Comparison of ENCODE assay signal across 18 cellular contexts in the genomic region with DNA sequence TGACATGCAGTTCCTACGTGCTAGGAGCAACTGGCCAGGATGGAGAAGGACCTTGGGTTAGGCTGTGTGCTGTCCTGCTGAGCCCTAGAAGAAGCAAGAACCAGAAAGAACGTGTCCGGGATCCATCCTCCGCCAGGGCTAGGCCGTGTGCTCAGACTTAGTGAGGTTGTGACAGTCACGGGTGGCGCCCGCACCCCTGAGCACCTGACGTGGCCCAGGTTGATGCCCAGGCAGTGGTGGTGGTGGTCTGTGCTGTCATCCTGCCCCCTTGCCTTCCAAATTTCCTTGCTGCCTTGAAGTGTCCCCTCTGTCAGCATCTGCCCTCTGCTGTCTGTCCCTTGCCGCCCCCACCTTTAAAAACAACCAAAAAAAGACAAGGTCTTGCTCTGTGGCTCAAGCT. TPM values are rescaled to one million over a fixed set of nuclear protein-coding genes. Genes with fewer than 3 reads are reported as not detected.
A peak's percentile ranks its signal among the peaks of the same experiment; 100 is the strongest.
DNase-seq lines count a peak whose midpoint lies in the region; ATAC-seq and TF ChIP-seq lines count a peak whose summit lies in the region.
"Had no signal": no experiment of that assay in that cellular context is flagged by ENCODE, and none has a peak within 500 bp of the region (broad histone marks: within the 10 kb centered on the region; RNA-seq: fewer than 3 reads in every experiment).

No MANE protein-coding gene starts in this region.

- POLR2A ChIA-PET in IMR-90 (lab: Charles Lee; ENCODE audit: unreplicated experiment): no interaction called here

- H4K91ac ChIP-seq in IMR-90 (ENCODE audit: insufficient read depth, low read depth, low read length): no peak overlapping the region; the same call in 1 of the 2 replicates

- H2BK5ac ChIP-seq in IMR-90 (ENCODE audit: low read depth, low read length, poor library complexity, severe bottlenecking): no peak overlapping the region

- CTCF ChIA-PET in IMR-90 (lab: Yijun Ruan, JAX): interaction anchor here (0.6 to 1.3 kb wide), 2 partner anchors 56 to 436 kb away, joined by 3 read pairs; no protein-coding TSS in a partner anchor

- dilution Hi-C loops in IMR-90 (cut with HindIII; ENCODE audit: low sequenced_read_pairs, unreplicated experiment): no loop called here

- H3K4me1 ChIP-seq in BLaER1 (peaks cover 69% of the 10 kb centered on the region), IMR-90 (ENCODE audit: control insufficient read depth, insufficient read depth, low read length) (peaks cover 13% of the 10 kb centered on the region)

- in situ Hi-C loops in IMR-90 (cut with MboI; ENCODE audit: low sequenced_read_pairs): no loop called here

- H3K9ac ChIP-seq in BLaER1 (peak overlapping the region; percentile 77; the same call in 1 of the 2 replicates), IMR-90 (ENCODE audit: low read depth, low read length) (no peak overlapping the region), neural cell (ENCODE audit: low read length) (peak overlapping the region; percentile 63)

- H3K14ac ChIP-seq in IMR-90 (replicated peaks; ENCODE audit: low read depth, low read length): no peak overlapping the region

- no peak overlapping the region for H3K4me3 Mint-ChIP-seq in central memory CD8-positive, alpha-beta T cell
- H3K4me3 Mint-ChIP-seq in stimulated activated memory B cell treated with anti-CD40 and anti-IgM and Interleukin-4, amounts not matched to agents 10 μg/mL and 1 μg/mL and 100 μg/mL, for 72 hours: no peak overlapping the region
- H3K4me3 Mint-ChIP-seq: activated naive CD4-positive, alpha-beta T cell treated with anti-CD3 and anti-CD28 coated beads, Interleukin-2, amount 10 ng/mL, durations not matched to agents 7 days and 5 days had no signal

- no peak for ATAC-seq in IMR-90 (ENCODE audit: low read depth)
- ATAC-seq in central memory CD8-positive, alpha-beta T cell (replicated peaks; ENCODE audit: extremely low read depth, poor library complexity, severe bottlenecking): no peak
- no peak for ATAC-seq in left colon
- no peak for ATAC-seq in stimulated activated memory B cell treated with anti-CD40 and anti-IgM and Interleukin-4, amounts not matched to agents 10 μg/mL and 1 μg/mL and 100 μg/mL, for 72 hours
- ATAC-seq: stimulated activated naive CD8-positive, alpha-beta T cell treated with anti-CD3 and anti-CD28 coated beads, Interleukin-15, amount 100 ng/mL, for 72 hours had no signal

- no peak overlapping the region for H3K4me3 ChIP-seq in BLaER1
- no peak overlapping the region for H3K4me3 ChIP-seq in IMR-90 (ENCODE audit: insufficient read depth, low read depth, low read length)
- peak overlapping the region; percentile 60 for H3K4me3 ChIP-seq in neural cell (ENCODE audit: low read length)
- H3K4me3 ChIP-seq: prostate gland, vagina had no signal

- H3K27ac ChIP-seq in BLaER1 (peak overlapping the region; percentile 87), IMR-90 (ENCODE audit: insufficient read depth, low read length) (no peak overlapping the region), neural cell (ENCODE audit: low read length) (peak overlapping the region; percentile 78)
- H3K27ac ChIP-seq: brain microvascular endothelial cell, vagina had no signal

- H2AK9ac ChIP-seq in IMR-90 (replicated peaks; ENCODE audit: low read depth, low read length, poor library complexity): peak overlapping the region; percentile 31

- H4K8ac ChIP-seq in IMR-90 (ENCODE audit: low read depth in 2 of 2, low read length in 2 of 2): no peak overlapping the region

- no peaks in the 10 kb centered on the region for H3K9me3 Mint-ChIP-seq in central memory CD8-positive, alpha-beta T cell
- H3K9me3 Mint-ChIP-seq in stimulated activated memory B cell treated with anti-CD40 and anti-IgM and Interleukin-4, amounts not matched to agents 10 μg/mL and 1 μg/mL and 100 μg/mL, for 72 hours: no peaks in the 10 kb centered on the region
- H3K9me3 Mint-ChIP-seq: activated naive CD4-positive, alpha-beta T cell treated with anti-CD3 and anti-CD28 coated beads, Interleukin-2, amount 10 ng/mL, durations not matched to agents 7 days and 5 days; stimulated activated naive CD8-positive, alpha-beta T cell treated with anti-CD3 and anti-CD28 coated beads, Interleukin-15, amount 100 ng/mL, for 72 hours had no signal

- no peak for TF ChIP-seq POLR2A in IMR-90 (IDR thresholded peaks at IDR 0.05; ENCODE audit: low read depth, low read length)

- H3K27me3 ChIP-seq in BLaER1 (no peaks in the 10 kb centered on the region), IMR-90 (ENCODE audit: control insufficient read depth, insufficient read depth, low read length) (no peaks in the 10 kb centered on the region), neural cell (ENCODE audit: insufficient read depth, low read depth, low read length) (no peaks in the 10 kb centered on the region)
- H3K27me3 ChIP-seq: vagina had no signal

- H2BK120ac ChIP-seq in IMR-90 (ENCODE audit: low read depth, low read length): no peak overlapping the region

- 82% methylated on average over 5 of the region's 10 CpGs; no CpG with 5 or more reads in 1 of the 2 experiments for WGBS in IMR-90 (ENCODE audit: extremely low coverage in 2 of 2, insufficient read length in 1 of 2), 2 experiments

- peaks cover 42% of the 10 kb centered on the region for H3K4me1 Mint-ChIP-seq in central memory CD8-positive, alpha-beta T cell
- H3K4me1 Mint-ChIP-seq in stimulated activated memory B cell treated with anti-CD40 and anti-IgM and Interleukin-4, amounts not matched to agents 10 μg/mL and 1 μg/mL and 100 μg/mL, for 72 hours: peaks cover 55% of the 10 kb centered on the region

- H3K23ac ChIP-seq in IMR-90 (ENCODE audit: low read depth, low read length): no peak overlapping the region

- H4K5ac ChIP-seq in IMR-90 (ENCODE audit: low read depth, low read length): no peak overlapping the region

- peak overlapping the region; percentile 10 for H2AFZ ChIP-seq in IMR-90 (replicated peaks; ENCODE audit: low read length, poor library complexity)
- no peak overlapping the region for H2AFZ ChIP-seq in neural cell (ENCODE audit: low read depth, low read length)

- H3K36me3 ChIP-seq in BLaER1 (no peaks in the 10 kb centered on the region), IMR-90 (ENCODE audit: control insufficient read depth, insufficient read depth, low read length) (no peaks in the 10 kb centered on the region), neural cell (ENCODE audit: insufficient read depth, low read length) (no peaks in the 10 kb centered on the region)
- H3K36me3 ChIP-seq: brain microvascular endothelial cell, prostate gland, vagina had no signal

- H2BK20ac ChIP-seq in IMR-90 (ENCODE audit: low read depth, low read length): no peak overlapping the region

- H3K79me1 ChIP-seq in IMR-90 (ENCODE audit: low read depth in 1 of 2, low read length in 2 of 2): peaks cover 16 to 50% of the 10 kb centered on the region in 2 experiments; a peak in 3 of 4 replicates

- no peak for DNase-seq in IMR-90
- DNase-seq in central memory CD8-positive, alpha-beta T cell (ENCODE audit: low spot score in 2 of 2): no peak
- no peak for DNase-seq in GM20000 (ENCODE audit: low spot score)
- no peak for DNase-seq in 8988T
- DNase-seq in left colon: no peak
- DNase-seq: activated CD4-positive, alpha-beta T cell treated with anti-CD3 and anti-CD28 coated beads, Interleukin-2, amount 50 U/mL, for 4 hours; activated CD4-positive, CD25-positive, alpha-beta regulatory T cell; activated naive CD4-positive, alpha-beta T cell treated with anti-CD3 and anti-CD28 coated beads, Interleukin-2, amount 10 ng/mL, durations not matched to agents 7 days and 5 days; brain microvascular endothelial cell; NCI-H226; stimulated activated CD4-positive, alpha-beta T cell treated with anti-CD3 and anti-CD28 coated beads, Interleukin-15, amount 100 ng/mL, for 24 hours; stimulated activated naive CD8-positive, alpha-beta T cell treated with anti-CD3 and anti-CD28 coated beads, Interleukin-15, amount 100 ng/mL, for 72 hours; T-helper 1 cell had no signal

- no peak overlapping the region for H3K18ac ChIP-seq in IMR-90 (ENCODE audit: low read depth, low read length)

- H3K56ac ChIP-seq in IMR-90 (ENCODE audit: extremely low read depth, insufficient read depth, low read length): no peak overlapping the region

- no peaks in the 10 kb centered on the region for H3F3A ChIP-seq in neural cell (ENCODE audit: insufficient read depth, low read length, poor library complexity, severe bottlenecking)

- peaks cover 6% of the 10 kb centered on the region for H3K36me3 Mint-ChIP-seq in central memory CD8-positive, alpha-beta T cell (ENCODE audit: insufficient read depth)
- H3K36me3 Mint-ChIP-seq in stimulated activated memory B cell treated with anti-CD40 and anti-IgM and Interleukin-4, amounts not matched to agents 10 μg/mL and 1 μg/mL and 100 μg/mL, for 72 hours: no peaks in the 10 kb centered on the region
- H3K36me3 Mint-ChIP-seq: activated naive CD4-positive, alpha-beta T cell treated with anti-CD3 and anti-CD28 coated beads, Interleukin-2, amount 10 ng/mL, durations not matched to agents 7 days and 5 days had no signal

- peaks cover 3% of the 10 kb centered on the region; the same call in 1 of the 2 replicates for H3K9me1 ChIP-seq in IMR-90 (ENCODE audit: insufficient read depth, low read length)

- H3K4ac ChIP-seq in IMR-90 (ENCODE audit: low read depth, low read length): peak overlapping the region; percentile 21; the same call in 1 of the 2 replicates

- TF ChIP-seq CTCF in IMR-90 (conservative IDR thresholded peaks at IDR 0.05; ENCODE audit: low read depth, low read length): no peak
- no peak for TF ChIP-seq CTCF in neural cell (IDR thresholded peaks at IDR 0.05; ENCODE audit: poor library complexity, severe bottlenecking)
- TF ChIP-seq CTCF in GM20000 (IDR thresholded peaks at IDR 0.05; ENCODE audit: extremely low read depth, missing control alignments): no peak

- no peak for TF ChIP-seq EP300 in neural cell (conservative IDR thresholded peaks at IDR 0.05; ENCODE audit: poor library complexity, severe bottlenecking)

- H3K4me2 ChIP-seq in BLaER1: peak overlapping the region; percentile 97
- H3K4me2 ChIP-seq in IMR-90 (ENCODE audit: low read depth, low read length): no peak overlapping the region
- no peak overlapping the region for H3K4me2 ChIP-seq in neural cell (ENCODE audit: low read length)

- TF ChIP-seq RAD21 in IMR-90 (IDR thresholded peaks at IDR 0.05; ENCODE audit: low read length) (no peak), neural cell (conservative IDR thresholded peaks at IDR 0.05) (no peak)

- H3K27me3 Mint-ChIP-seq in central memory CD8-positive, alpha-beta T cell: no peaks in the 10 kb centered on the region
- H3K27me3 Mint-ChIP-seq in stimulated activated memory B cell treated with anti-CD40 and anti-IgM and Interleukin-4, amounts not matched to agents 10 μg/mL and 1 μg/mL and 100 μg/mL, for 72 hours: no peaks in the 10 kb centered on the region
- H3K27me3 Mint-ChIP-seq: stimulated activated naive CD8-positive, alpha-beta T cell treated with anti-CD3 and anti-CD28 coated beads, Interleukin-15, amount 100 ng/mL, for 72 hours had no signal

- H4K20me1 ChIP-seq in BLaER1 (peaks cover 51% of the 10 kb centered on the region), IMR-90 (ENCODE audit: insufficient read depth, low read length) (peaks cover 69% of the 10 kb centered on the region), neural cell (ENCODE audit: insufficient read depth) (no peaks in the 10 kb centered on the region)

- H3K27ac Mint-ChIP-seq in central memory CD8-positive, alpha-beta T cell (ENCODE audit: low read depth): peak overlapping the region; percentile 84
- H3K27ac Mint-ChIP-seq in stimulated activated memory B cell treated with anti-CD40 and anti-IgM and Interleukin-4, amounts not matched to agents 10 μg/mL and 1 μg/mL and 100 μg/mL, for 72 hours: no peak overlapping the region
- H3K27ac Mint-ChIP-seq: activated naive CD4-positive, alpha-beta T cell treated with anti-CD3 and anti-CD28 coated beads, Interleukin-2, amount 10 ng/mL, durations not matched to agents 7 days and 5 days; stimulated activated naive CD8-positive, alpha-beta T cell treated with anti-CD3 and anti-CD28 coated beads, Interleukin-15, amount 100 ng/mL, for 72 hours had no signal

- H3K9me3 ChIP-seq in BLaER1 (no peaks in the 10 kb centered on the region), IMR-90 (ENCODE audit: control insufficient read depth, insufficient read depth, low read length) (no peaks in the 10 kb centered on the region), neural cell (ENCODE audit: low read length) (no peaks in the 10 kb centered on the region)
- H3K9me3 ChIP-seq: prostate gland, vagina had no signal

- TSS peak; percentile 7 for BruUV-seq in IMR-90 (replicated peaks; lab: Mats Ljungman, UMichigan)

- H2BK15ac ChIP-seq in IMR-90 (ENCODE audit: low read depth, low read length): no peak overlapping the region

- peaks cover 82% of the 10 kb centered on the region for H3K79me2 ChIP-seq in neural cell (replicated peaks; ENCODE audit: insufficient read depth, low read length)

- no peaks in the 10 kb centered on the region for H3K9me2 ChIP-seq in neural cell (ENCODE audit: insufficient read depth, low read length)

- intact Hi-C loops in IMR-90 (cut with micrococcal nuclease): no loop called here
- intact Hi-C loops in left colon (cut with DNase I, micrococcal nuclease): no loop called here

- peak overlapping the region; percentile 31 for H2AK5ac ChIP-seq in IMR-90 (ENCODE audit: low read depth, low read length)

RNA-seq across cellular contexts. Expression of a gene that starts 4.2 kb away (rescaled TPM):
- 9.4 and 14.9 TPM in 2 replicates for total RNA-seq in IMR-90 (2012; rRNA removed)
- polyA plus RNA-seq in IMR-90 (2012; rRNA removed): 25.5 and 30.8 TPM in 2 replicates
- 17.0 and 25.6 TPM in 2 replicates for polyA plus RNA-seq in IMR-90 (2012; cell fraction: cytosol; rRNA removed)
- 79.5 and 93.9 TPM in 2 replicates for polyA plus RNA-seq in IMR-90 (2012; cell fraction: nucleus; rRNA removed; ENCODE audit: low replicate concordance)
- 35.6 and 38.3 TPM in 2 replicates for polyA plus RNA-seq in neural cell
- 65.7 and 89.0 TPM in 2 replicates for polyA minus RNA-seq in neural cell
- total RNA-seq in left colon: 100 to 1,000 TPM in 1 of 2 donors, 10 to 100 TPM in 1; 94.7 to 110 TPM
